ENCODE assay signal across 10 cellular contexts in the genomic region with DNA sequence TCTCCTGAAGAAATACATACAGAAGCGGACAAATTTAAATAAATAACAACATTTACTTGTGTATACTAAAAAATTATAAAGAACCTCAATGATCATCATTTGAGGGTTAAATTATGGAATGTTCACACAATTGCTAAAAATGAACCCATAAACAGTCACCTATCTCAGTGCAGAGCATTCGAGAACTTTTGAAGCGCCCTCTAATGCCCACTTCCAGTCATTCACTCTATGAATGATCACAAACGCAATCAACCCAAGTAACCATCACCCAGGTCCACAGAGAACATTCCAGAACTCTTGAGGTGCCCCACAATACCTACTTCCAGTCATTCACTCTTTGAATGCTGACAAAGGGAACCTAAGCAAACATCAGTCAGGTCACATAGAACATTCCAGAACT. TPM values are rescaled to one million over a fixed set of nuclear protein-coding genes. Genes with fewer than 3 reads are reported as not detected.
A peak's percentile ranks its signal among the peaks of the same experiment; 100 is the strongest.
DNase-seq lines count a peak whose midpoint lies in the region; ATAC-seq, FAIRE-seq and TF ChIP-seq lines count a peak whose summit lies in the region.
"Had no signal": no experiment of that assay in that cellular context is flagged by ENCODE, and none has a peak within 500 bp of the region (broad histone marks: within the 10 kb centered on the region; RNA-seq: fewer than 3 reads in every experiment).

No MANE protein-coding gene starts in this region.

- H3K36me3 ChIP-seq in Peyer's patch (no peaks in the 10 kb centered on the region), suprapubic skin (no peaks in the 10 kb centered on the region)

- FAIRE-seq in GM18507 (lab: Jason Lieb, UNC), result peak; percentile 79

- no peak for ATAC-seq in HG03469 (IDR thresholded peaks at IDR 0.05; ENCODE audit: unreplicated experiment)

- H3K9me3 ChIP-seq in Peyer's patch, result no peaks in the 10 kb centered on the region
- no peaks in the 10 kb centered on the region for H3K9me3 ChIP-seq in suprapubic skin

- no peak overlapping the region for H3K27ac ChIP-seq in C4-2B
- H3K27ac ChIP-seq in Peyer's patch, result no peak overlapping the region
- no peak overlapping the region for H3K27ac ChIP-seq in suprapubic skin

- POLR2A ChIA-PET in HEK293T (lab: Yijun Ruan, JAX), result no interaction called here

- TF ChIP-seq EP300 in suprapubic skin (IDR thresholded peaks at IDR 0.05), result no peak

- H3K4me1 ChIP-seq in Peyer's patch (no peaks in the 10 kb centered on the region), suprapubic skin (no peaks in the 10 kb centered on the region)

- H3K4me3 ChIP-seq in Peyer's patch (no peak overlapping the region), suprapubic skin (no peak overlapping the region)

- no peaks in the 10 kb centered on the region for H3K27me3 ChIP-seq in Peyer's patch
- H3K27me3 ChIP-seq in suprapubic skin, result no peaks in the 10 kb centered on the region

- DNase-seq in GM18507 (ENCODE audit: extremely low spot score, insufficient read length, low read depth) (no peak), Peyer's patch (no peak), glomerular visceral epithelial cell (ENCODE audit: extremely low spot score) (peak; percentile 5), HEK293T (ENCODE audit: extremely low spot score) (no peak), suprapubic skin (ENCODE audit: low spot score in 2 of 2) (no peak), NK-92 (lab: John Stamatoyannopoulos, UW; ENCODE audit: unreplicated experiment) (no peak)
- DNase-seq: H7; stimulated activated CD4-positive, alpha-beta T cell treated with anti-CD3 and anti-CD28 coated beads, Interleukin-4, amount 100 ng/mL, for 4 hours had no signal

- WGBS in suprapubic skin, result 48% methylated on average over 4 of the region's 4 CpGs

- TF ChIP-seq CTCF in C4-2B (conservative IDR thresholded peaks at IDR 0.05) (peak; percentile 53), Peyer's patch (IDR thresholded peaks at IDR 0.05) (peak in 4 of 6 experiments; percentile 5 to 43 (median 26)), suprapubic skin (IDR thresholded peaks at IDR 0.05) (no peak)

- TF ChIP-seq POLR2A in Peyer's patch (IDR thresholded peaks at IDR 0.05), result no peak
- TF ChIP-seq POLR2A in suprapubic skin (IDR thresholded peaks at IDR 0.05), result no peak

- CTCF ChIA-PET in HEK293T (lab: Yijun Ruan, JAX), result interaction anchor here (1.0 to 1.1 kb wide), 2 partner anchors 9 to 12 kb away, joined by 3 read pairs; no protein-coding TSS in a partner anchor

TF ChIP-seq in HEK293T, 16 proteins besides CTCF, POLR2A, EP300 and RAD21:
- TF ChIP-seq LEF1 (IDR thresholded peaks at IDR 0.05; ENCODE audit: borderline replicate concordance) (no peak), FOXM1 (IDR thresholded peaks at IDR 0.05; ENCODE audit: borderline replicate concordance) (no peak), SUZ12 (IDR thresholded peaks at IDR 0.05) (no peak), ELF4 (IDR thresholded peaks at IDR 0.05) (no peak), NFRKB (IDR thresholded peaks at IDR 0.05) (no peak), FOXK2 (IDR thresholded peaks at IDR 0.05) (no peak), HDGF (IDR thresholded peaks at IDR 0.05; ENCODE audit: borderline replicate concordance) (no peak), ARNT (IDR thresholded peaks at IDR 0.05) (no peak), FOXA1 (IDR thresholded peaks at IDR 0.05) (no peak), SP1 (IDR thresholded peaks at IDR 0.05) (no peak), BHLHE40 (IDR thresholded peaks at IDR 0.05; ENCODE audit: borderline replicate concordance) (no peak), TARDBP (IDR thresholded peaks at IDR 0.05) (no peak), L3MBTL2 (conservative IDR thresholded peaks at IDR 0.05) (no peak), CTBP1 (IDR thresholded peaks at IDR 0.05; ENCODE audit: borderline replicate concordance) (no peak), ZNF384 (IDR thresholded peaks at IDR 0.05) (no peak)
- TF ChIP-seq, protein P1, sequence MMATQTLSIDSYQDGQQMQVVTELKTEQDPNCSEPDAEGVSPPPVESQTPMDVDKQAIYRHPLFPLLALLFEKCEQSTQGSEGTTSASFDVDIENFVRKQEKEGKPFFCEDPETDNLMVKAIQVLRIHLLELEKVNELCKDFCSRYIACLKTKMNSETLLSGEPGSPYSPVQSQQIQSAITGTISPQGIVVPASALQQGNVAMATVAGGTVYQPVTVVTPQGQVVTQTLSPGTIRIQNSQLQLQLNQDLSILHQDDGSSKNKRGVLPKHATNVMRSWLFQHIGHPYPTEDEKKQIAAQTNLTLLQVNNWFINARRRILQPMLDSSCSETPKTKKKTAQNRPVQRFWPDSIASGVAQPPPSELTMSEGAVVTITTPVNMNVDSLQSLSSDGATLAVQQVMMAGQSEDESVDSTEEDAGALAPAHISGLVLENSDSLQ (IDR thresholded peaks at IDR 0.05), result no peak

RNA-seq across cellular contexts. Expression of a gene that starts 35.2 kb away (rescaled TPM):
- total RNA-seq in Peyer's patch, result 10 to 100 TPM; 17.3 to 47.9 (median 28.6) TPM
- 10 to 100 TPM; 11.6 to 26.5 (median 18.3) TPM for total RNA-seq in suprapubic skin

Comparison
In these comparisons a context has a peak if more than half of its experiments do, and no peak if none do; other contexts are left out.
1. CTCF ChIP-seq: peak in C4-2B (single experiment) and Peyer's patch (4 of 6); none in suprapubic skin (0 of 2).